18 cellular contexts compared by ENCODE assay signal in genomic region chr1:215923129-215923824, GRCh38.
DNase-seq lines count a peak whose midpoint lies in the region; ATAC-seq and TF ChIP-seq lines count a peak whose summit lies in the region.
"Had no signal": no experiment of that assay in that cellular context is flagged by ENCODE, and none has a peak within 500 bp of the region (broad histone marks: within the 10 kb centered on the region; RNA-seq: fewer than 3 reads in every experiment).

No MANE protein-coding gene starts in this region.

- H3K4me1 ChIP-seq in adipocyte (ENCODE audit: control insufficient read depth, insufficient read depth, low read length) (no peaks in the 10 kb centered on the region), prostate gland (replicated peaks) (no peaks in the 10 kb centered on the region)
- H3K4me1 ChIP-seq: parathyroid adenoma, uterus had no signal

- ATAC-seq in HG03139 (IDR thresholded peaks at IDR 0.05; ENCODE audit: unreplicated experiment) (no peak), HG03469 (IDR thresholded peaks at IDR 0.05; ENCODE audit: unreplicated experiment) (no peak)

- H3K9me3 ChIP-seq in adipocyte (ENCODE audit: control insufficient read depth, low read length) (no peaks in the 10 kb centered on the region), prostate gland (no peaks in the 10 kb centered on the region)
- H3K9me3 ChIP-seq: uterus had no signal

- H3K36me3 ChIP-seq in adipocyte (ENCODE audit: control insufficient read depth, insufficient read depth, low read length, severe bottlenecking) (no peaks in the 10 kb centered on the region), prostate gland (no peaks in the 10 kb centered on the region)
- H3K36me3 ChIP-seq: uterus had no signal

- no peaks in the 10 kb centered on the region for H3K27me3 ChIP-seq in adipocyte (replicated peaks; ENCODE audit: control insufficient read depth, insufficient read depth, low read length)
- no peaks in the 10 kb centered on the region for H3K27me3 ChIP-seq in prostate gland (replicated peaks; ENCODE audit: insufficient read depth)
- H3K27me3 ChIP-seq: uterus had no signal

- H3K4me3 ChIP-seq in AG10803 (ENCODE audit: low read length) (no peak overlapping the region), adipocyte (ENCODE audit: low read length) (no peak overlapping the region), prostate gland (no peak overlapping the region)
- H3K4me3 ChIP-seq: lung, uterus had no signal

- DNase-seq in AG10803 (ENCODE audit: low read depth) (peak; percentile 20), H4 (ENCODE audit: low spot score) (peak; percentile 63), adipocyte (ENCODE audit: low read depth) (peak; percentile 36), hepatic stellate cell (ENCODE audit: low spot score) (peak; percentile 0), prostate gland (ENCODE audit: low spot score) (no peak), GM20000 (ENCODE audit: low spot score) (no peak)
- DNase-seq: activated CD8-positive, alpha-beta memory T cell treated with anti-CD3 and anti-CD28 coated beads for 24 hours; head of caudate nucleus; naive B cell; NCI-H2081; NCI-H524; SIG-M5; stimulated activated CD4-positive, alpha-beta T cell treated with anti-CD3 and anti-CD28 coated beads, Interleukin-2, amount 100 ng/mL, for 48 hours; uterus had no signal

- no peak overlapping the region for H3K9ac ChIP-seq in adipocyte (ENCODE audit: low read length)
- H3K9ac ChIP-seq: parathyroid adenoma had no signal

- intact Hi-C loops in prostate gland (cut with DNase I) = no loop called here

- no peak overlapping the region for H3K27ac ChIP-seq in prostate gland
- H3K27ac ChIP-seq: parathyroid adenoma, uterus had no signal

- 47% methylated on average over 3 of the region's 3 CpGs for WGBS in prostate gland

- TF ChIP-seq CTCF in AG10803 (conservative IDR thresholded peaks at IDR 0.05; ENCODE audit: low read length) = no peak
- no peak for TF ChIP-seq CTCF in prostate gland (IDR thresholded peaks at IDR 0.05)
- TF ChIP-seq CTCF in GM20000 (IDR thresholded peaks at IDR 0.05; ENCODE audit: extremely low read depth, missing control alignments) = no peak

- TF ChIP-seq POLR2A in prostate gland (IDR thresholded peaks at IDR 0.05) = no peak

Comparison
In these comparisons a context has a peak if more than half of its experiments do, and no peak if none do; other contexts are left out.
1. DNase-seq: peak in AG10803 (single experiment), H4 (single experiment), adipocyte (single experiment) and hepatic stellate cell (single experiment); none in prostate gland (single experiment) and GM20000 (single experiment).